Comparison of ENCODE assay signal across 36 cellular contexts in genomic region chr3:78708565-78709073, GRCh38.
"Had no signal": no experiment of that assay in that cellular context is flagged by ENCODE, and none has a peak within 500 bp of the region (broad histone marks: within the 10 kb centered on the region; RNA-seq: fewer than 3 reads in every experiment).

No MANE protein-coding gene starts in this region.

- H3K9me3 ChIP-seq: adrenal gland, body of pancreas, breast epithelium had no signal

- H3K27me3 ChIP-seq: adrenal gland, body of pancreas, brain microvascular endothelial cell, breast epithelium had no signal

- H3K4me3 ChIP-seq: adrenal gland, body of pancreas, breast epithelium had no signal

- H3K9me3 Mint-ChIP-seq: activated CD4-positive, alpha-beta T cell treated with anti-CD3 and anti-CD28 coated beads, Interleukin-2, amount 10 ng/mL, durations not matched to agents 7 days and 5 days; activated T-helper 1 cell treated with anti-CD3 and anti-CD28 coated beads, Interleukin-12 subunit alpha, Interleukin-12 subunit beta, Interleukin-2, Interleukin-4 antibody, amounts not matched to agents 30 ng/mL and 10 ng/mL and 1 ng/mL, durations not matched to agents 14 hours and 24 hours and 36 hours; activated T-helper 17 cell treated with anti-CD3 and anti-CD28 coated beads, Interleukin-2, amount 50 U/mL, for 72 hours; T-helper 1 cell treated with Interleukin-12 subunit alpha and Interleukin-12 subunit beta and Interleukin-4 antibody, amounts not matched to agents 30 μg/mL and 1 μg/mL, for 36 hours; T-helper 2 cell treated with Interferon-gamma antibody and Interleukin-4, amounts not matched to agents 5 μg/mL and 100 μg/mL, for 36 hours had no signal

- H3K27me3 Mint-ChIP-seq: activated CD4-positive, alpha-beta memory T cell treated with anti-CD3 and anti-CD28 coated beads, Interleukin-2, amount 10 ng/mL, durations not matched to agents 7 days and 5 days; activated CD4-positive, alpha-beta T cell treated with anti-CD3 and anti-CD28 coated beads for 36 hours; activated CD4-positive, alpha-beta T cell treated with anti-CD3 and anti-CD28 coated beads, Interleukin-2, amount 10 ng/mL, durations not matched to agents 7 days and 5 days; activated CD8-positive, alpha-beta memory T cell treated with anti-CD3 and anti-CD28 coated beads, Interleukin-2, amount 10 ng/mL, durations not matched to agents 7 days and 5 days; activated naive CD8-positive, alpha-beta T cell treated with anti-CD3 and anti-CD28 coated beads for 36 hours; activated T-helper 17 cell treated with anti-CD3 and anti-CD28 coated beads, Interleukin-2, amount 50 U/mL, for 72 hours had no signal

- H3K4me3 Mint-ChIP-seq: activated CD4-positive, alpha-beta memory T cell treated with anti-CD3 and anti-CD28 coated beads, Interleukin-2, amount 10 ng/mL, durations not matched to agents 7 days and 5 days; activated CD4-positive, alpha-beta T cell treated with anti-CD3 and anti-CD28 coated beads for 36 hours; activated CD4-positive, alpha-beta T cell treated with anti-CD3 and anti-CD28 coated beads, Interleukin-2, amount 10 ng/mL, durations not matched to agents 7 days and 5 days; activated CD8-positive, alpha-beta memory T cell treated with anti-CD3 and anti-CD28 coated beads, Interleukin-2, amount 10 ng/mL, durations not matched to agents 7 days and 5 days; activated CD8-positive, alpha-beta T cell treated with anti-CD3 and anti-CD28 coated beads, Interleukin-2, amount 10 ng/mL, durations not matched to agents 7 days and 5 days; activated naive CD4-positive, alpha-beta T cell treated with anti-CD3 and anti-CD28 coated beads for 36 hours; activated naive CD8-positive, alpha-beta T cell treated with anti-CD3 and anti-CD28 coated beads for 36 hours; activated T-cell treated with anti-CD3 and anti-CD28 coated beads, Interleukin-2, amount 50 U/mL, for 4 hours; activated T-cell treated with anti-CD3 and anti-CD28 coated beads, Interleukin-2, amount 50 U/mL, for 72 hours; activated T-helper 1 cell treated with anti-CD3 and anti-CD28 coated beads, Interleukin-12 subunit alpha, Interleukin-12 subunit beta, Interleukin-2, Interleukin-4 antibody, amounts not matched to agents 30 ng/mL and 10 ng/mL and 1 ng/mL, durations not matched to agents 14 hours and 24 hours and 36 hours; activated T-helper 17 cell treated with anti-CD3 and anti-CD28 coated beads, Interleukin-2, amount 50 U/mL, for 72 hours; T-helper 1 cell treated with Interleukin-12 subunit alpha and Interleukin-12 subunit beta and Interleukin-4 antibody, amounts not matched to agents 30 μg/mL and 1 μg/mL, for 36 hours; T-helper 2 cell treated with Interferon-gamma antibody and Interleukin-4, amounts not matched to agents 5 μg/mL and 100 μg/mL, for 36 hours had no signal

- DNase-seq: activated CD4-positive, alpha-beta memory T cell treated with anti-CD3 and anti-CD28 coated beads, Interleukin-2, amount 10 ng/mL, durations not matched to agents 7 days and 5 days; activated CD4-positive, alpha-beta T cell treated with anti-CD3 and anti-CD28 coated beads for 1 hour; activated CD4-positive, alpha-beta T cell treated with anti-CD3 and anti-CD28 coated beads for 36 hours; activated CD4-positive, alpha-beta T cell treated with anti-CD3 and anti-CD28 coated beads for 48 hours; activated CD4-positive, alpha-beta T cell treated with anti-CD3 and anti-CD28 coated beads, Interleukin-2, amount 10 ng/mL, durations not matched to agents 7 days and 5 days; activated CD4-positive, alpha-beta T cell treated with anti-CD3 and anti-CD28 coated beads, Interleukin-2, amount 50 U/mL, for 48 hours; activated CD4-positive, CD25-positive, alpha-beta regulatory T cell; activated CD8-positive, alpha-beta memory T cell treated with anti-CD3 and anti-CD28 coated beads for 24 hours; activated CD8-positive, alpha-beta memory T cell treated with anti-CD3 and anti-CD28 coated beads, Interleukin-2, amount 10 ng/mL, durations not matched to agents 7 days and 5 days; activated CD8-positive, alpha-beta T cell treated with anti-CD3 and anti-CD28 coated beads, Interleukin-2, amount 10 ng/mL, durations not matched to agents 7 days and 5 days; activated effector memory CD4-positive, alpha-beta T cell treated with anti-CD3 and anti-CD28 coated beads, Interleukin-2, amount 50 U/mL, for 16 hours; activated gamma-delta T cell treated with Interleukin-2 at 50 U/mL for 16 hours; activated naive CD4-positive, alpha-beta T cell; activated naive CD4-positive, alpha-beta T cell treated with anti-CD3 and anti-CD28 coated beads for 36 hours; activated naive CD4-positive, alpha-beta T cell treated with anti-CD3 and anti-CD28 coated beads, Interleukin-2, amount 50 U/mL, for 16 hours; activated naive CD8-positive, alpha-beta T cell treated with anti-CD3 and anti-CD28 coated beads for 36 hours; activated T-cell treated with anti-CD3 and anti-CD28 coated beads for 4 hours; activated T-cell treated with anti-CD3 and anti-CD28 coated beads, Interleukin-2, amount 50 U/mL, for 1 hour; activated T-cell treated with anti-CD3 and anti-CD28 coated beads, Interleukin-2, amount 50 U/mL, for 4 hours; activated T-cell treated with anti-CD3 and anti-CD28 coated beads, Interleukin-2, amount 50 U/mL, for 72 hours; adrenal gland; amniotic stem cell; aorta; body of pancreas; brain microvascular endothelial cell; central memory CD4-positive, alpha-beta T cell; T-helper 2 cell; T-helper 9 cell had no signal

- ATAC-seq: activated CD4-positive, alpha-beta T cell treated with anti-CD3 and anti-CD28 coated beads for 36 hours; activated CD4-positive, CD25-positive, alpha-beta regulatory T cell treated with anti-CD3 and anti-CD28 coated beads, Interleukin-2, amount 50 U/mL, for 24 hours; activated CD8-positive, alpha-beta memory T cell treated with anti-CD3 and anti-CD28 coated beads, Interleukin-2, amount 10 ng/mL, durations not matched to agents 7 days and 5 days; activated CD8-positive, alpha-beta T cell treated with anti-CD3 and anti-CD28 coated beads, Interleukin-2, amount 10 ng/mL, durations not matched to agents 7 days and 5 days; activated naive CD4-positive, alpha-beta T cell treated with anti-CD3 and anti-CD28 coated beads, Interleukin-2, amount 50 U/mL, for 72 hours; activated T-cell treated with anti-CD3 and anti-CD28 coated beads, Interleukin-2, amount 50 U/mL, for 4 hours; activated T-cell treated with anti-CD3 and anti-CD28 coated beads, Interleukin-2, amount 50 U/mL, for 72 hours; activated T-helper 17 cell treated with anti-CD3 and anti-CD28 coated beads, Interleukin-2, amount 50 U/mL, for 72 hours; body of pancreas had no signal

- H3K4me1 ChIP-seq: adrenal gland, body of pancreas, breast epithelium had no signal

- H3K36me3 ChIP-seq: adrenal gland, brain microvascular endothelial cell, breast epithelium had no signal

- H3K36me3 Mint-ChIP-seq: activated CD8-positive, alpha-beta memory T cell treated with anti-CD3 and anti-CD28 coated beads, Interleukin-2, amount 10 ng/mL, durations not matched to agents 7 days and 5 days; activated naive CD4-positive, alpha-beta T cell treated with anti-CD3 and anti-CD28 coated beads, Interleukin-2, amount 50 U/mL, for 72 hours; activated naive CD8-positive, alpha-beta T cell treated with anti-CD3 and anti-CD28 coated beads for 36 hours had no signal

- H3K27ac ChIP-seq: adrenal gland, body of pancreas, brain microvascular endothelial cell, breast epithelium, VCaP had no signal

- H3K27ac Mint-ChIP-seq: activated CD4-positive, alpha-beta memory T cell treated with anti-CD3 and anti-CD28 coated beads, Interleukin-2, amount 10 ng/mL, durations not matched to agents 7 days and 5 days; activated CD4-positive, alpha-beta T cell treated with anti-CD3 and anti-CD28 coated beads for 36 hours; activated CD4-positive, alpha-beta T cell treated with anti-CD3 and anti-CD28 coated beads, Interleukin-2, amount 10 ng/mL, durations not matched to agents 7 days and 5 days; activated CD8-positive, alpha-beta memory T cell treated with anti-CD3 and anti-CD28 coated beads, Interleukin-2, amount 10 ng/mL, durations not matched to agents 7 days and 5 days; activated naive CD4-positive, alpha-beta T cell treated with anti-CD3 and anti-CD28 coated beads for 36 hours; activated naive CD4-positive, alpha-beta T cell treated with anti-CD3 and anti-CD28 coated beads, Interleukin-2, amount 50 U/mL, for 72 hours; activated T-cell treated with anti-CD3 and anti-CD28 coated beads, Interleukin-2, amount 50 U/mL, for 72 hours; activated T-helper 1 cell treated with anti-CD3 and anti-CD28 coated beads, Interleukin-12 subunit alpha, Interleukin-12 subunit beta, Interleukin-2, Interleukin-4 antibody, amounts not matched to agents 30 ng/mL and 10 ng/mL and 1 ng/mL, durations not matched to agents 14 hours and 24 hours and 36 hours; activated T-helper 17 cell treated with anti-CD3 and anti-CD28 coated beads, Interleukin-2, amount 50 U/mL, for 72 hours; T-helper 1 cell treated with Interleukin-12 subunit alpha and Interleukin-12 subunit beta and Interleukin-4 antibody, amounts not matched to agents 30 μg/mL and 1 μg/mL, for 36 hours; T-helper 2 cell treated with Interferon-gamma antibody and Interleukin-4, amounts not matched to agents 5 μg/mL and 100 μg/mL, for 36 hours had no signal

- H3K4me1 Mint-ChIP-seq: activated CD4-positive, alpha-beta memory T cell treated with anti-CD3 and anti-CD28 coated beads, Interleukin-2, amount 10 ng/mL, durations not matched to agents 7 days and 5 days; activated CD4-positive, alpha-beta T cell treated with anti-CD3 and anti-CD28 coated beads for 36 hours; activated CD8-positive, alpha-beta memory T cell treated with anti-CD3 and anti-CD28 coated beads, Interleukin-2, amount 10 ng/mL, durations not matched to agents 7 days and 5 days; activated T-helper 17 cell treated with anti-CD3 and anti-CD28 coated beads, Interleukin-2, amount 50 U/mL, for 72 hours had no signal
